ENCODE assay signal across 15 cellular contexts in genomic region chrX:103099706-103100105, GRCh38. TPM values are rescaled to one million over a fixed set of nuclear protein-coding genes. Genes with fewer than 3 reads are reported as not detected.
DNase-seq lines count a peak whose midpoint lies in the region; ATAC-seq lines count a peak whose summit lies in the region.
"Had no signal": no experiment of that assay in that cellular context is flagged by ENCODE, and none has a peak within 500 bp of the region (broad histone marks: within the 10 kb centered on the region; RNA-seq: fewer than 3 reads in every experiment).

No MANE protein-coding gene starts in this region.

- DNase-seq in EL (peak; percentile 19), M059J (ENCODE audit: low read depth) (peak; percentile 71), kidney tubule cell (ENCODE audit: low spot score) (peak; percentile 27), dermis blood vessel endothelial cell (no peak), NCI-H524 treated with DMSO at 0.1 percent for 48 hours (lab: John Stamatoyannopoulos, UW) (no peak)
- DNase-seq: AML-193; Caco-2; CD8-positive, alpha-beta memory T cell; DND-41; H7 had no signal

- no peak for ATAC-seq in activated CD4-positive, CD25-positive, alpha-beta regulatory T cell treated with anti-CD3 and anti-CD28 coated beads, Interleukin-2, amount 50 U/mL, for 24 hours
- ATAC-seq in HG03354 (IDR thresholded peaks at IDR 0.05; ENCODE audit: poor library complexity, severe bottlenecking, unreplicated experiment): no peak
- ATAC-seq: GM23338 had no signal

RNA-seq across cellular contexts. Expression of gene NXF3, which starts 6.8 kb away (rescaled TPM):
- 1.4 and 5.2 TPM in 2 replicates for total RNA-seq in M059J (2014; rRNA removed; shearing (Covaris generic))
- not detected in 2 replicates for total RNA-seq in dermis blood vessel endothelial cell
- total RNA-seq: A673; CD8-positive, alpha-beta memory T cell; GM23338; H7 had no signal

RNA-seq across cellular contexts. Expression of gene BEX1, which starts 35.7 kb away (rescaled TPM):
- total RNA-seq in M059J (2014; rRNA removed; shearing (Covaris generic)): 561 and 726 TPM in 2 replicates
- not detected in 2 replicates for total RNA-seq in dermis blood vessel endothelial cell
- total RNA-seq: Caco-2, K562 had no signal

Comparison
In these comparisons a context has a peak if more than half of its experiments do, and no peak if none do; other contexts are left out.
1. DNase-seq: peak in EL (single experiment), M059J (single experiment) and kidney tubule cell (single experiment); none in dermis blood vessel endothelial cell (single experiment) and NCI-H524 treated with DMSO at 0.1 percent for 48 hours (single experiment).
2. RNA of gene BEX1, which starts 35.7 kb away (total RNA-seq): 561 to 726 TPM in M059J; not detected in dermis blood vessel endothelial cell; every median in the first group is over 100 times any median in the second.